8 cellular contexts compared by ENCODE assay signal in genomic region chr2:220533485-220533884, GRCh38.
DNase-seq lines count a peak whose midpoint lies in the region; ATAC-seq lines count a peak whose summit lies in the region.

No MANE protein-coding gene starts in this region.

- intact Hi-C loops in cardiac septum (cut with DNase I): no loop called here

- DNase-seq in Daoy (ENCODE audit: low read depth) (peak; percentile 55), M059J (ENCODE audit: low read depth) (peak; percentile 94), caudate nucleus (lab: John Stamatoyannopoulos, UW) (no peak), NCI-H345 treated with DMSO at 0.1 percent for 48 hours (lab: John Stamatoyannopoulos, UW; ENCODE audit: unreplicated experiment) (no peak), C1 segment of cervical spinal cord (lab: John Stamatoyannopoulos, UW) (no peak), cardiac septum (ENCODE audit: low spot score) (no peak)

- no peak overlapping the region for H3K27ac ChIP-seq in caudate nucleus (ENCODE audit: low read depth, low read length)

- ATAC-seq in GM21529 (IDR thresholded peaks at IDR 0.05; ENCODE audit: unreplicated experiment): peak; percentile 78
- ATAC-seq in esophagus mucosa: peak; percentile 88

Comparison
In these comparisons a context has a peak if more than half of its experiments do, and no peak if none do; other contexts are left out.
1. DNase-seq: peak in Daoy (single experiment) and M059J (single experiment); none in caudate nucleus (0 of 61), NCI-H345 treated with DMSO at 0.1 percent for 48 hours (single experiment), C1 segment of cervical spinal cord (0 of 14) and cardiac septum (single experiment).